ENCODE assay signal across 15 cellular contexts in the genomic region with DNA sequence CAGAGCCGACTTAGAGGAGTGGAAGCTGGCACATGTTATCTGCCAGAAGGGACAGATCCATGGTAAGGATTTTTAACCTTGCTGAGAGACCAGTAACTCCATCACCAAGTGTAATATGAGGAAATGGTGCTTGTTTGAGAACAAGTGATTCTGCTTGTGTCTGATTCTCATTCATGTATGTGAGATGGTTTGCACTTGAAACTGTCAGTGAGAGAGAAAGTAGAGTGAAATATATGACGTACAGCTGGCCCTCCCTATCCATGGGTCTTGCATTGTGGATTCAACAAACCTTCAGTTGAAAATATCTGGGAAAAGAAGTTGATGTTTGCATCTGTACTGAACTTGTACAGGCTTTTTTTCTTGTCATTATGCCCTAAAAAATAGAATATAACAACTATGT. TPM values are rescaled to one million over a fixed set of nuclear protein-coding genes. Genes with fewer than 3 reads are reported as not detected.
DNase-seq lines count a peak whose midpoint lies in the region; ATAC-seq and TF ChIP-seq lines count a peak whose summit lies in the region.
"Had no signal": no experiment of that assay in that cellular context is flagged by ENCODE, and none has a peak within 500 bp of the region (broad histone marks: within the 10 kb centered on the region; RNA-seq: fewer than 3 reads in every experiment).

No MANE protein-coding gene starts in this region.

- intact Hi-C loops in left ventricle myocardium inferior (cut with micrococcal nuclease), result no loop called here
- intact Hi-C loops in heart right ventricle (cut with DNase I), result loop anchor here in 4 of 10 donors (5.0 to 10.0 kb wide), 3 partner anchors 169 to 1654 kb away; a partner anchor contains a TSS
- intact Hi-C loops in left colon (cut with DNase I, micrococcal nuclease), result no loop called here
- intact Hi-C loops in left ventricle myocardium superior (cut with micrococcal nuclease), result no loop called here

- H3K27ac Mint-ChIP-seq in activated CD4-positive, alpha-beta memory T cell treated with anti-CD3 and anti-CD28 coated beads, Interleukin-2, amount 10 ng/mL, durations not matched to agents 7 days and 5 days, result no peak overlapping the region
- H3K27ac Mint-ChIP-seq: dendritic cell treated with granulocyte-macrophage colony-stimulating factor and Interleukin-4, amounts not matched to agents 40 ng/mL and 50 ng/mL, for 4 days had no signal

- CTCF ChIA-PET in activated CD4-positive, alpha-beta memory T cell treated with anti-CD3 and anti-CD28 coated beads, Interleukin-2, amount 10 ng/mL, durations not matched to agents 7 days and 5 days (lab: Charles Lee), result no interaction called here

- H3K4me1 ChIP-seq in left ventricle myocardium inferior (peaks cover 46% of the 10 kb centered on the region), heart right ventricle (peaks cover 0 to 38% (median 16%) of the 10 kb centered on the region in 9 donors), iPS-15b (ENCODE audit: control insufficient read depth, insufficient read depth, low read length) (no peaks in the 10 kb centered on the region)

- H3K27me3 ChIP-seq in left ventricle myocardium inferior (ENCODE audit: low read depth) (no peaks in the 10 kb centered on the region), heart right ventricle (no peaks in the 10 kb centered on the region), iPS-15b (ENCODE audit: control insufficient read depth, insufficient read depth, low read length) (no peaks in the 10 kb centered on the region)
- H3K27me3 ChIP-seq: BLaER1 treated with 17β-estradiol and CSF1 and Interleukin-3, amounts not matched to agents 10 nM and 100 nM; MG63 had no signal

- H3K4me3 Mint-ChIP-seq in activated CD4-positive, alpha-beta memory T cell treated with anti-CD3 and anti-CD28 coated beads, Interleukin-2, amount 10 ng/mL, durations not matched to agents 7 days and 5 days, result peak overlapping the region; percentile 45
- H3K4me3 Mint-ChIP-seq: dendritic cell treated with granulocyte-macrophage colony-stimulating factor and Interleukin-4, amounts not matched to agents 40 ng/mL and 50 ng/mL, for 4 days had no signal

- ATAC-seq in heart right ventricle (no peak), left colon (no peak), GM19324 (IDR thresholded peaks at IDR 0.05; ENCODE audit: low FRiP score, unreplicated experiment) (no peak), left ventricle myocardium superior (no peak)
- ATAC-seq: psoas muscle had no signal

- H3K4me3 ChIP-seq in left ventricle myocardium inferior, result peak overlapping the region; percentile 76
- H3K4me3 ChIP-seq in heart right ventricle, result no peak overlapping the region
- H3K4me3 ChIP-seq in iPS-15b (ENCODE audit: low read depth, low read length), result peak overlapping the region; percentile 8
- H3K4me3 ChIP-seq: MG63 had no signal

- no peaks in the 10 kb centered on the region for H3K27me3 Mint-ChIP-seq in activated CD4-positive, alpha-beta memory T cell treated with anti-CD3 and anti-CD28 coated beads, Interleukin-2, amount 10 ng/mL, durations not matched to agents 7 days and 5 days
- H3K27me3 Mint-ChIP-seq: dendritic cell treated with granulocyte-macrophage colony-stimulating factor and Interleukin-4, amounts not matched to agents 40 ng/mL and 50 ng/mL, for 4 days had no signal

- 49 to 68% methylated on average over 2 of the region's 2 CpGs for WGBS in heart right ventricle, 2 donors

- peaks cover 42% of the 10 kb centered on the region for H3K9me3 ChIP-seq in left ventricle myocardium inferior (replicated peaks)
- H3K9me3 ChIP-seq in heart right ventricle, result peaks cover 0 to 80% (median 21%) of the 10 kb centered on the region in 11 donors
- H3K9me3 ChIP-seq in iPS-15b (ENCODE audit: control insufficient read depth, insufficient read depth, low read length), result no peaks in the 10 kb centered on the region

- no peak for TF ChIP-seq CTCF in left ventricle myocardium inferior (IDR thresholded peaks at IDR 0.05; ENCODE audit: borderline replicate concordance)
- TF ChIP-seq CTCF in heart right ventricle (IDR thresholded peaks at IDR 0.05), result no peak

- H3K4me1 Mint-ChIP-seq in activated CD4-positive, alpha-beta memory T cell treated with anti-CD3 and anti-CD28 coated beads, Interleukin-2, amount 10 ng/mL, durations not matched to agents 7 days and 5 days, result peaks cover 25% of the 10 kb centered on the region

- no peak for DNase-seq in left ventricle myocardium inferior
- no peak for DNase-seq in heart right ventricle
- DNase-seq in activated CD4-positive, alpha-beta memory T cell treated with anti-CD3 and anti-CD28 coated beads, Interleukin-2, amount 10 ng/mL, durations not matched to agents 7 days and 5 days, result no peak
- no peak for DNase-seq in GF-D8 (lab: John Stamatoyannopoulos, UW)
- DNase-seq in left colon, result no peak
- no peak for DNase-seq in left ventricle myocardium superior
- DNase-seq: GDM1; GOT3; MG63; psoas muscle; stimulated activated CD4-positive, alpha-beta T cell treated with anti-CD3 and anti-CD28 coated beads, Interleukin-1b, Interleukin-23, amount 100 ng/mL, for 48 hours had no signal

- POLR2A ChIA-PET in activated CD4-positive, alpha-beta memory T cell treated with anti-CD3 and anti-CD28 coated beads, Interleukin-2, amount 10 ng/mL, durations not matched to agents 7 days and 5 days (lab: Charles Lee), result no interaction called here

- H3K9me3 Mint-ChIP-seq in activated CD4-positive, alpha-beta memory T cell treated with anti-CD3 and anti-CD28 coated beads, Interleukin-2, amount 10 ng/mL, durations not matched to agents 7 days and 5 days, result peaks cover 56% of the 10 kb centered on the region

- H3K27ac ChIP-seq in left ventricle myocardium inferior (replicated peaks) (no peak overlapping the region), heart right ventricle (no peak overlapping the region)
- H3K27ac ChIP-seq: BLaER1 treated with 17β-estradiol and CSF1 and Interleukin-3, amounts not matched to agents 10 nM and 100 nM; psoas muscle had no signal

- H3K36me3 ChIP-seq in left ventricle myocardium inferior, result peaks cover 42% of the 10 kb centered on the region
- H3K36me3 ChIP-seq in heart right ventricle, result peaks cover 0 to 44% (median 14%) of the 10 kb centered on the region in 9 donors
- H3K36me3 ChIP-seq in iPS-15b (ENCODE audit: control insufficient read depth, insufficient read depth, low read length), result no peaks in the 10 kb centered on the region

- H3K9ac ChIP-seq in iPS-15b (ENCODE audit: low read depth, low read length), result no peak overlapping the region
- H3K9ac ChIP-seq: BLaER1 treated with 17β-estradiol and CSF1 and Interleukin-3, amounts not matched to agents 10 nM and 100 nM had no signal

- H3K36me3 Mint-ChIP-seq in activated CD4-positive, alpha-beta memory T cell treated with anti-CD3 and anti-CD28 coated beads, Interleukin-2, amount 10 ng/mL, durations not matched to agents 7 days and 5 days (ENCODE audit: low read depth), result peaks cover 57% of the 10 kb centered on the region

RNA-seq across cellular contexts. Expression of a gene that starts 2.0 kb away (rescaled TPM):
- 9.8 TPM for total RNA-seq in left ventricle myocardium inferior
- 1 to 10 TPM; 4.4 to 8.5 (median 7.0) TPM for total RNA-seq in heart right ventricle
- polyA plus RNA-seq in heart right ventricle, result 1 to 10 TPM; 2.3 to 5.3 TPM
- 1 to 10 TPM; 8.4 to 8.9 TPM for total RNA-seq in activated CD4-positive, alpha-beta memory T cell treated with anti-CD3 and anti-CD28 coated beads, Interleukin-2, amount 10 ng/mL, durations not matched to agents 7 days and 5 days
- 1 to 10 TPM; 3.5 to 4.2 TPM for total RNA-seq in left colon
- 10.8 TPM for total RNA-seq in left ventricle myocardium superior

RNA-seq across cellular contexts. Expression of a gene that starts 18.8 kb away (rescaled TPM):
- total RNA-seq in left ventricle myocardium inferior, result 3.8 TPM
- total RNA-seq in heart right ventricle, result 1 to 10 TPM; 1.9 to 4.7 (median 3.7) TPM
- 1 to 10 TPM; 2.1 to 2.3 TPM for polyA plus RNA-seq in heart right ventricle
- total RNA-seq in activated CD4-positive, alpha-beta memory T cell treated with anti-CD3 and anti-CD28 coated beads, Interleukin-2, amount 10 ng/mL, durations not matched to agents 7 days and 5 days, result 10 to 100 TPM in 1 of 2 experiments, 1 to 10 TPM in 1; 9.8 to 11.2 TPM
- total RNA-seq in left colon, result 1 to 10 TPM; 3.8 to 4.7 TPM
- total RNA-seq in left ventricle myocardium superior, result 3.7 TPM

Comparison
In these comparisons a context has a peak if more than half of its experiments do, and no peak if none do; other contexts are left out.
1. H3K4me3 ChIP-seq: peak in left ventricle myocardium inferior (single experiment) and iPS-15b (single experiment); none in heart right ventricle (0 of 10).